ENCODE assay signal across 8 cellular contexts in genomic region chr11:123103326-123103980, GRCh38. TPM values are rescaled to one million over a fixed set of nuclear protein-coding genes. Genes with fewer than 3 reads are reported as not detected.
DNase-seq lines count a peak whose midpoint lies in the region; ATAC-seq and TF ChIP-seq lines count a peak whose summit lies in the region.

No MANE protein-coding gene starts in this region.

- H3K9me3 ChIP-seq in CD8-positive, alpha-beta memory T cell (ENCODE audit: low read length): no peaks in the 10 kb centered on the region
- H3K9me3 ChIP-seq in HCT116 (ENCODE audit: control insufficient read depth in 1 of 2, insufficient read depth in 1 of 2, low read depth in 1 of 2, low read length in 2 of 2) (no peaks in the 10 kb centered on the region), neural progenitor cell (ENCODE audit: low read depth) (no peaks in the 10 kb centered on the region)

- BruUV-seq in HCT116 (replicated peaks; lab: Mats Ljungman, UMichigan): no TSS peak

- H3K9me3 Mint-ChIP-seq in CD8-positive, alpha-beta memory T cell: no peaks in the 10 kb centered on the region
- H3K9me3 Mint-ChIP-seq in activated T-helper 1 cell treated with anti-CD3 and anti-CD28 coated beads, Interleukin-12 subunit alpha, Interleukin-12 subunit beta, Interleukin-2, Interleukin-4 antibody, amounts not matched to agents 30 ng/mL and 10 ng/mL and 1 ng/mL, durations not matched to agents 14 hours and 24 hours and 36 hours: no peaks in the 10 kb centered on the region
- H3K9me3 Mint-ChIP-seq in neural progenitor cell: no peaks in the 10 kb centered on the region

- POLR2A ChIA-PET in CD8-positive, alpha-beta memory T cell (lab: Charles Lee): interaction anchor here (0.9 to 1.9 kb wide), 6 partner anchors 15 to 43 kb away, joined by 4 to 12 read pairs (median 5); partner anchors contain the start of gene HSPA8
- POLR2A ChIA-PET in HCT116 (lab: Charles Lee): interaction anchor here (1.6 kb wide), 1 partner anchor 42 kb away, joined by 7 read pairs; the partner anchor contains the start of gene HSPA8

- H3K27me3 Mint-ChIP-seq in CD8-positive, alpha-beta memory T cell: peaks cover 0 to under 1% of the 10 kb centered on the region in 2 donors
- H3K27me3 Mint-ChIP-seq in activated T-helper 1 cell treated with anti-CD3 and anti-CD28 coated beads, Interleukin-12 subunit alpha, Interleukin-12 subunit beta, Interleukin-2, Interleukin-4 antibody, amounts not matched to agents 30 ng/mL and 10 ng/mL and 1 ng/mL, durations not matched to agents 14 hours and 24 hours and 36 hours (ENCODE audit: insufficient read depth): peaks cover 14% of the 10 kb centered on the region
- H3K27me3 Mint-ChIP-seq in neural progenitor cell (ENCODE audit: insufficient read depth, low read depth): peaks cover 9% of the 10 kb centered on the region

- H3K4me1 Mint-ChIP-seq in CD8-positive, alpha-beta memory T cell: peaks cover 11 to 17% (median 15%) of the 10 kb centered on the region in 3 donors
- H3K4me1 Mint-ChIP-seq in activated T-helper 1 cell treated with anti-CD3 and anti-CD28 coated beads, Interleukin-12 subunit alpha, Interleukin-12 subunit beta, Interleukin-2, Interleukin-4 antibody, amounts not matched to agents 30 ng/mL and 10 ng/mL and 1 ng/mL, durations not matched to agents 14 hours and 24 hours and 36 hours (ENCODE audit: low read depth): peaks cover 30% of the 10 kb centered on the region
- peaks cover 27% of the 10 kb centered on the region for H3K4me1 Mint-ChIP-seq in neural progenitor cell

- H3K9me2 ChIP-seq in HCT116 (ENCODE audit: insufficient read depth): no peaks in the 10 kb centered on the region

- no peak overlapping the region for H3K27ac ChIP-seq in CD8-positive, alpha-beta memory T cell (ENCODE audit: low read depth, low read length)
- H3K27ac ChIP-seq in HCT116 (ENCODE audit: low read depth, low read length): no peak overlapping the region
- no peak overlapping the region for H3K27ac ChIP-seq in neural progenitor cell

- H3K27me3 ChIP-seq in CD8-positive, alpha-beta memory T cell (ENCODE audit: insufficient read depth, low read length, poor library complexity, severe bottlenecking): no peaks in the 10 kb centered on the region
- H3K27me3 ChIP-seq in HCT116 (ENCODE audit: insufficient read depth, low read length) (no peaks in the 10 kb centered on the region), neural progenitor cell (no peaks in the 10 kb centered on the region)

- H3K79me2 ChIP-seq in HCT116 (ENCODE audit: insufficient read depth, low read length) (no peaks in the 10 kb centered on the region), neural progenitor cell (ENCODE audit: low read depth) (no peaks in the 10 kb centered on the region)

- ATAC-seq in HCT116 (peak; percentile 81), GM19397 (IDR thresholded peaks at IDR 0.05; ENCODE audit: unreplicated experiment) (no peak), GM19351 (IDR thresholded peaks at IDR 0.05; ENCODE audit: unreplicated experiment) (no peak)

- H2AFZ ChIP-seq in HCT116 (ENCODE audit: low read depth, low read length, poor library complexity, severe bottlenecking) (no peak overlapping the region), neural progenitor cell (replicated peaks) (no peak overlapping the region)

- H3K9ac ChIP-seq in HCT116 (ENCODE audit: low read length) (no peak overlapping the region), neural progenitor cell (no peak overlapping the region)

- DNase-seq in CD8-positive, alpha-beta memory T cell: peak in 3 of 5 donors; percentile 24 to 51 (median 40)
- peak; percentile 60 for DNase-seq in HCT116 (ENCODE audit: low read depth, low spot score)
- peak; percentile 84 for DNase-seq in NCI-H526 treated with DMSO at 0.1 percent for 48 hours (lab: John Stamatoyannopoulos, UW)
- peak; percentile 14 for DNase-seq in activated T-helper 1 cell treated with anti-CD3 and anti-CD28 coated beads, Interleukin-12 subunit alpha, Interleukin-12 subunit beta, Interleukin-2, Interleukin-4 antibody, amounts not matched to agents 30 ng/mL and 10 ng/mL and 1 ng/mL, durations not matched to agents 14 hours and 24 hours and 36 hours (ENCODE audit: low spot score)
- peak; percentile 78 for DNase-seq in fibroblast of the conjunctiva (ENCODE audit: low read depth)
- DNase-seq in neural progenitor cell (ENCODE audit: low spot score): peak; percentile 62

- H3K4me2 ChIP-seq in HCT116 (ENCODE audit: low read length) (peak overlapping the region; percentile 24; the same call in 1 of the 2 replicates), neural progenitor cell (no peak overlapping the region)

- H3K36me3 Mint-ChIP-seq in CD8-positive, alpha-beta memory T cell: peaks cover 0 to 7% (median 2%) of the 10 kb centered on the region in 3 donors
- peaks cover 3% of the 10 kb centered on the region for H3K36me3 Mint-ChIP-seq in activated T-helper 1 cell treated with anti-CD3 and anti-CD28 coated beads, Interleukin-12 subunit alpha, Interleukin-12 subunit beta, Interleukin-2, Interleukin-4 antibody, amounts not matched to agents 30 ng/mL and 10 ng/mL and 1 ng/mL, durations not matched to agents 14 hours and 24 hours and 36 hours (ENCODE audit: low read depth)
- H3K36me3 Mint-ChIP-seq in neural progenitor cell: no peaks in the 10 kb centered on the region

- intact Hi-C loops in HCT116 (cut with micrococcal nuclease): loop anchor here (2.0 kb wide), 1 partner anchor 375 kb away; no protein-coding TSS in a partner anchor
- intact Hi-C loops in activated T-helper 1 cell treated with anti-CD3 and anti-CD28 coated beads, Interleukin-12 subunit alpha, Interleukin-12 subunit beta, Interleukin-2, Interleukin-4 antibody, amounts not matched to agents 30 ng/mL and 10 ng/mL and 1 ng/mL, durations not matched to agents 14 hours and 24 hours and 36 hours (cut with micrococcal nuclease): loop anchor here (1.0 kb wide), 2 partner anchors 33 to 144 kb away; no protein-coding TSS in a partner anchor

- H3F3A ChIP-seq in neural progenitor cell (ENCODE audit: low read depth): no peaks in the 10 kb centered on the region

- H3K4me3 ChIP-seq in CD8-positive, alpha-beta memory T cell (ENCODE audit: low read length): no peak overlapping the region
- H3K4me3 ChIP-seq in HCT116 (replicated peaks in 1 of 2; ENCODE audit: low read depth in 1 of 2, low read length in 2 of 2): no peak overlapping the region
- H3K4me3 ChIP-seq in neural progenitor cell: no peak overlapping the region

- RAD21 ChIA-PET in HCT116 (lab: Charles Lee; ENCODE audit: low non-redundant PET in 1 of 2, low total read pairs in 2 of 2, uncharacterized antibody in 2 of 2, unreplicated experiment in 2 of 2): interaction anchor here (0.6 to 1.8 kb wide), 12 partner anchors 8 to 477 kb away, joined by 3 to 9 read pairs (median 4); no protein-coding TSS in a partner anchor

- CTCF ChIA-PET in CD8-positive, alpha-beta memory T cell (lab: Charles Lee): interaction anchor here (0.7 to 14.0 kb wide), 18 partner anchors 8 to 367 kb away, joined by 3 to 128 read pairs (median 7); partner anchors contain the start of gene HSPA8
- CTCF ChIA-PET in HCT116 (lab: Charles Lee): interaction anchor here (0.7 to 4.5 kb wide), 25 partner anchors 8 to 604 kb away, joined by 3 to 69 read pairs (median 5); no protein-coding TSS in a partner anchor

- TF ChIP-seq RAD21 in HCT116 (IDR thresholded peaks at IDR 0.05; ENCODE audit: low read depth): peak; percentile 84

- H4K20me1 ChIP-seq in HCT116 (ENCODE audit: insufficient read depth): no peaks in the 10 kb centered on the region
- no peaks in the 10 kb centered on the region for H4K20me1 ChIP-seq in neural progenitor cell (ENCODE audit: low read depth)

- no peaks in the 10 kb centered on the region for H3K36me3 ChIP-seq in CD8-positive, alpha-beta memory T cell (ENCODE audit: insufficient read depth, low read length)
- H3K36me3 ChIP-seq in HCT116 (ENCODE audit: control insufficient read depth in 1 of 2, insufficient read depth in 2 of 2, low read length in 2 of 2) (no peaks in the 10 kb centered on the region), neural progenitor cell (no peaks in the 10 kb centered on the region)

- no peak for TF ChIP-seq POLR2A in HCT116 (IDR thresholded peaks at IDR 0.05; ENCODE audit: borderline replicate concordance, extremely low read depth, insufficient read depth, insufficient read length)

- peak overlapping the region in 3 of 8 donors; percentile 7 to 54 (median 21) for H3K27ac Mint-ChIP-seq in CD8-positive, alpha-beta memory T cell
- H3K27ac Mint-ChIP-seq in activated T-helper 1 cell treated with anti-CD3 and anti-CD28 coated beads, Interleukin-12 subunit alpha, Interleukin-12 subunit beta, Interleukin-2, Interleukin-4 antibody, amounts not matched to agents 30 ng/mL and 10 ng/mL and 1 ng/mL, durations not matched to agents 14 hours and 24 hours and 36 hours: no peak overlapping the region
- no peak overlapping the region for H3K27ac Mint-ChIP-seq in neural progenitor cell

- TF ChIP-seq CTCF in HCT116 (IDR thresholded peaks at IDR 0.05 in 2 of 3, conservative IDR thresholded peaks at IDR 0.05 in 1 of 3; ENCODE audit: borderline replicate concordance in 1 of 3, insufficient read depth in 1 of 3, low read depth in 2 of 3, low read length in 2 of 3) (peak; percentile 70 to 76 (median 75)), neural progenitor cell (IDR thresholded peaks at IDR 0.05) (peak; percentile 66)

- peaks cover 9% of the 10 kb centered on the region for H3K4me1 ChIP-seq in CD8-positive, alpha-beta memory T cell (ENCODE audit: insufficient read depth, low read length)
- H3K4me1 ChIP-seq in HCT116 (ENCODE audit: control insufficient read depth in 1 of 2, insufficient read depth in 2 of 2, low read length in 2 of 2) (peaks cover 0 to 6% of the 10 kb centered on the region in 2 experiments; a peak in 3 of 4 replicates), neural progenitor cell (no peaks in the 10 kb centered on the region)

- H3K4me3 Mint-ChIP-seq in CD8-positive, alpha-beta memory T cell: no peak overlapping the region
- no peak overlapping the region for H3K4me3 Mint-ChIP-seq in activated T-helper 1 cell treated with anti-CD3 and anti-CD28 coated beads, Interleukin-12 subunit alpha, Interleukin-12 subunit beta, Interleukin-2, Interleukin-4 antibody, amounts not matched to agents 30 ng/mL and 10 ng/mL and 1 ng/mL, durations not matched to agents 14 hours and 24 hours and 36 hours
- no peak overlapping the region for H3K4me3 Mint-ChIP-seq in neural progenitor cell

TF ChIP-seq in HCT116, 20 proteins besides CTCF, POLR2A, EP300 and RAD21:
- no peak for TF ChIP-seq POLR2AphosphoS5 (IDR thresholded peaks at IDR 0.05; ENCODE audit: low read depth, low read length)
- peak; percentile 48 for TF ChIP-seq TCF7L2 (IDR thresholded peaks at IDR 0.05; ENCODE audit: borderline replicate concordance, extremely low read depth, insufficient read depth, insufficient read length)

RNA-seq across cellular contexts. Expression of gene HSPA8, which starts 41.5 kb away (rescaled TPM):
- 1,000 to 10,000 TPM; 3,972 to 4,236 TPM for total RNA-seq in CD8-positive, alpha-beta memory T cell
- 1,494 TPM for polyA plus RNA-seq in CD8-positive, alpha-beta memory T cell
- 1,301 TPM for total RNA-seq in HCT116 (2021; ENCODE audit: unreplicated experiment)
- polyA plus RNA-seq in HCT116 (2012): 794 and 973 TPM in 2 replicates
- 4,132 and 4,214 TPM in 2 replicates for total RNA-seq in activated T-helper 1 cell treated with anti-CD3 and anti-CD28 coated beads, Interleukin-12 subunit alpha, Interleukin-12 subunit beta, Interleukin-2, Interleukin-4 antibody, amounts not matched to agents 30 ng/mL and 10 ng/mL and 1 ng/mL, durations not matched to agents 14 hours and 24 hours and 36 hours
- 1,453 and 1,464 TPM in 2 replicates for total RNA-seq in neural progenitor cell (ENCODE audit: low replicate concordance)

Comparison
In these comparisons a context has a peak if more than half of its experiments do, and no peak if none do; other contexts are left out.
1. DNase-seq: peak in every context shown above with its lines; median percentile 84 in NCI-H526 treated with DMSO at 0.1 percent for 48 hours; 78 in fibroblast of the conjunctiva; 62 in neural progenitor cell; 60 in HCT116; 40 in CD8-positive, alpha-beta memory T cell; 14 in activated T-helper 1 cell treated with anti-CD3 and anti-CD28 coated beads, Interleukin-12 subunit alpha, Interleukin-12 subunit beta, Interleukin-2, Interleukin-4 antibody, amounts not matched to agents 30 ng/mL and 10 ng/mL and 1 ng/mL, durations not matched to agents 14 hours and 24 hours and 36 hours.